23 cellular contexts compared by ENCODE assay signal in the genomic region with DNA sequence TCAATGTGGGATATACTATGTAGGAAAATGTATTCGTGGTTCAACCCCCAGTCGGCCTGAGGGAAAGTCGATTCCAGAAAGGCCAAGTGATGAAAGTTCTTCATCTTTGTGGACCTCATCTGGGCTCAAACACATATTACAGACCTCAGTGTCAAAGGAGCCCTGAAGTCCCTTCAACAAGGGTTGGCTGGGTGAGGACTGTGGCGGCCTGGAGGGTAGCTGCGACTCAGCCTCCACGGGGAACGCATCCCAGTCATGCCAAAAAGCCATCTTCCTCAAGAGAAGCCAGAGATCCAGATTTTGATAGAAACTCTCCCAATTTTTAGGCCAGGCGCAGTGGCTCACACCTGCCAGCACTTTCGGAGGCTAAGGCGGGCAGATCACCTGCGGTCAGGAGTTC.
"Had no signal": no experiment of that assay in that cellular context is flagged by ENCODE, and none has a peak within 500 bp of the region (broad histone marks: within the 10 kb centered on the region; RNA-seq: fewer than 3 reads in every experiment).

No MANE protein-coding gene starts in this region.

- H3K27ac ChIP-seq: HL-60, SJCRH30 had no signal

- DNase-seq: Karpas-422, KBM-7, MG63, NCI-H1092, NCI-H1105 treated with DMSO at 0.1 percent for 48 hours, NCI-H1417 treated with DMSO at 0.1 percent for 48 hours, NCI-H187, NCI-H2029, NCI-H2081 treated with DMSO at 0.1 percent for 48 hours, NCI-H2171, NCI-H226, NCI-H446, NCI-H510A, NCI-H524 treated with DMSO at 0.1 percent for 48 hours, NCI-H69, NCI-H774, PC-3, SHP77 treated with DMSO at 0.1 percent for 48 hours, SJCRH30 had no signal

- H3K36me3 ChIP-seq: MG63, SJCRH30 had no signal

- H3K9me3 ChIP-seq: MG63, SJCRH30 had no signal

- H3K27me3 ChIP-seq: MG63 had no signal

- H3K4me3 ChIP-seq: MG63, SJCRH30 had no signal

- ATAC-seq: Panc1, PC-3, Right ventricle myocardium inferior, SK-N-SH treated with all-trans-retinoic acid at 6 μM for 48 hours had no signal
